Comparison of ENCODE assay signal across 8 cellular contexts in genomic region chr10:96339956-96340904, GRCh38. TPM values are rescaled to one million over a fixed set of nuclear protein-coding genes. Genes with fewer than 3 reads are reported as not detected.
DNase-seq lines count a peak whose midpoint lies in the region; ATAC-seq, FAIRE-seq and TF ChIP-seq lines count a peak whose summit lies in the region.

No MANE protein-coding gene starts in this region.

- no peaks in the 10 kb centered on the region for H3K36me3 Mint-ChIP-seq in activated T-cell treated with anti-CD3 and anti-CD28 coated beads, Interleukin-2, amount 50 U/mL, for 72 hours (ENCODE audit: insufficient read depth in 2 of 2)

- H3K27ac ChIP-seq in ovary = no peak overlapping the region

- peaks cover 6% of the 10 kb centered on the region for H3K27me3 Mint-ChIP-seq in activated T-cell treated with anti-CD3 and anti-CD28 coated beads, Interleukin-2, amount 50 U/mL, for 72 hours (ENCODE audit: low read depth)

- no peak overlapping the region for H3K4me3 Mint-ChIP-seq in activated T-cell treated with anti-CD3 and anti-CD28 coated beads, Interleukin-2, amount 50 U/mL, for 72 hours

- no peak for DNase-seq in Right ventricle myocardium inferior (ENCODE audit: missing footprints)
- no peak for DNase-seq in cardiac septum (ENCODE audit: low spot score)
- DNase-seq in RCC 7860 (ENCODE audit: low spot score) = peak; percentile 20
- DNase-seq in activated T-cell treated with anti-CD3 and anti-CD28 coated beads, Interleukin-2, amount 50 U/mL, for 72 hours = peak; percentile 69 to 71
- DNase-seq in fibroblast of the aortic adventitia (ENCODE audit: low read depth) = peak; percentile 59
- DNase-seq in ovary = peak in 4 of 5 donors; percentile 39 to 48 (median 44)

- peak; percentile 82 for TF ChIP-seq RAD21 in Ishikawa (IDR thresholded peaks at IDR 0.05; ENCODE audit: low read depth)

- H3K36me3 ChIP-seq in ovary = no peaks in the 10 kb centered on the region

- H3K4me1 Mint-ChIP-seq in activated T-cell treated with anti-CD3 and anti-CD28 coated beads, Interleukin-2, amount 50 U/mL, for 72 hours (ENCODE audit: low read depth) = peaks cover 24% of the 10 kb centered on the region

- TF ChIP-seq EP300 in Ishikawa (IDR thresholded peaks at IDR 0.05; ENCODE audit: borderline replicate concordance) (no peak), ovary (IDR thresholded peaks at IDR 0.05) (no peak)

- intact Hi-C loops in Right ventricle myocardium inferior (cut with DNase I) = no loop called here
- intact Hi-C loops in cardiac septum (cut with DNase I) = no loop called here
- intact Hi-C loops in ovary (cut with DNase I) = no loop called here

- peak overlapping the region; percentile 89 for H3K27ac Mint-ChIP-seq in activated T-cell treated with anti-CD3 and anti-CD28 coated beads, Interleukin-2, amount 50 U/mL, for 72 hours

- no peaks in the 10 kb centered on the region for H3K9me3 Mint-ChIP-seq in activated T-cell treated with anti-CD3 and anti-CD28 coated beads, Interleukin-2, amount 50 U/mL, for 72 hours

- WGBS in ovary, 3 donors = 16 to 27% (median 20%) methylated on average over 7 of the region's 7 CpGs

- no peak for FAIRE-seq in RCC 7860 (lab: Jason Lieb, UNC)

- H3K27me3 ChIP-seq in ovary = no peaks in the 10 kb centered on the region

- TF ChIP-seq CTCF in fibroblast of the aortic adventitia (IDR thresholded peaks at IDR 0.05; ENCODE audit: insufficient read depth, low read length) (peak; percentile 74), ovary (IDR thresholded peaks at IDR 0.05) (peak in 2 of 3 donors; percentile 6 to 11)

- no peak for TF ChIP-seq POLR2A in ovary (IDR thresholded peaks at IDR 0.05)

- ATAC-seq in Right ventricle myocardium inferior (peak; percentile 71), GM21381 (IDR thresholded peaks at IDR 0.05; ENCODE audit: unreplicated experiment) (no peak)
- ATAC-seq in activated T-cell treated with anti-CD3 and anti-CD28 coated beads, Interleukin-2, amount 50 U/mL, for 72 hours (replicated peaks in 1 of 2) = peak; percentile 42 to 61

- H3K9me3 ChIP-seq in ovary = no peaks in the 10 kb centered on the region

- H3K4me1 ChIP-seq in ovary (ENCODE audit: insufficient read depth) = no peaks in the 10 kb centered on the region

- H3K4me3 ChIP-seq in fibroblast of the aortic adventitia (ENCODE audit: low read depth, low read length) = no peak overlapping the region
- H3K4me3 ChIP-seq in ovary = no peak overlapping the region

TF ChIP-seq in Ishikawa, 13 proteins besides CTCF, POLR2A, EP300 and RAD21:
- no peak for TF ChIP-seq MAX (IDR thresholded peaks at IDR 0.05)

RNA-seq across cellular contexts. Expression of gene OPALIN, which starts 18.6 kb away (rescaled TPM):
- total RNA-seq in Right ventricle myocardium inferior (not detected), cardiac septum (not detected), fibroblast of the aortic adventitia (ENCODE audit: low replicate concordance) (not detected in 2 replicates), ovary (not detected)
- total RNA-seq in activated T-cell treated with anti-CD3 and anti-CD28 coated beads, Interleukin-2, amount 50 U/mL, for 72 hours = not detected
- polyA plus RNA-seq in ovary = under 1 TPM in 1 of 2 donors, not detected in 1; 0.02 TPM

RNA-seq across cellular contexts. Expression of gene DNTT, which starts 36.0 kb away (rescaled TPM):
- total RNA-seq in Right ventricle myocardium inferior (not detected), cardiac septum (not detected), fibroblast of the aortic adventitia (ENCODE audit: low replicate concordance) (not detected in 2 replicates), ovary (not detected)
- not detected for total RNA-seq in activated T-cell treated with anti-CD3 and anti-CD28 coated beads, Interleukin-2, amount 50 U/mL, for 72 hours
- polyA plus RNA-seq in ovary = not detected

Comparison
In these comparisons a context has a peak if more than half of its experiments do, and no peak if none do; other contexts are left out.
1. DNase-seq: peak in RCC 7860 (single experiment), activated T-cell treated with anti-CD3 and anti-CD28 coated beads, Interleukin-2, amount 50 U/mL, for 72 hours (2 of 2), fibroblast of the aortic adventitia (single experiment) and ovary (4 of 5); none in Right ventricle myocardium inferior (single experiment) and cardiac septum (single experiment).